Comparison of ENCODE assay signal across 16 cellular contexts in genomic region chr12:98741229-98741614, GRCh38.
DNase-seq lines count a peak whose midpoint lies in the region; ATAC-seq and TF ChIP-seq lines count a peak whose summit lies in the region.
"Had no signal": no experiment of that assay in that cellular context is flagged by ENCODE, and none has a peak within 500 bp of the region (broad histone marks: within the 10 kb centered on the region; RNA-seq: fewer than 3 reads in every experiment).

No MANE protein-coding gene starts in this region.

- no peaks in the 10 kb centered on the region for H3K79me2 ChIP-seq in mesendoderm (ENCODE audit: control insufficient read depth, insufficient read depth, low read length)

- no peak overlapping the region for H4K8ac ChIP-seq in mesendoderm (ENCODE audit: low read depth, low read length)

- no peaks in the 10 kb centered on the region for H3K9me3 Mint-ChIP-seq in activated T-cell treated with anti-CD3 and anti-CD28 coated beads, Interleukin-2, amount 50 U/mL, for 4 hours
- H3K9me3 Mint-ChIP-seq: natural killer cell treated with Interleukin-12 subunit alpha and Interleukin-12 subunit beta and Interleukin-15 and Interleukin-18, amount 100 ng/mL, for 72 hours had no signal

- no peak for TF ChIP-seq POLR2A in testis (IDR thresholded peaks at IDR 0.05)

- peak overlapping the region; percentile 10 for H2BK120ac ChIP-seq in mesendoderm (ENCODE audit: low read depth, low read length)

- no peak overlapping the region for H2BK5ac ChIP-seq in mesendoderm (ENCODE audit: low read length)

- no peak overlapping the region for H3K9ac ChIP-seq in mesendoderm (ENCODE audit: low read length)

- peaks cover 2% of the 10 kb centered on the region for H3K36me3 Mint-ChIP-seq in activated T-cell treated with anti-CD3 and anti-CD28 coated beads, Interleukin-2, amount 50 U/mL, for 4 hours (ENCODE audit: insufficient read depth)

- no peak overlapping the region for H4K5ac ChIP-seq in mesendoderm (ENCODE audit: low read length)

- H3K27me3 Mint-ChIP-seq in activated T-cell treated with anti-CD3 and anti-CD28 coated beads, Interleukin-2, amount 50 U/mL, for 4 hours (ENCODE audit: low read depth), result peaks cover 6% of the 10 kb centered on the region

- H3K9me3 ChIP-seq in testis, result no peaks in the 10 kb centered on the region
- H3K9me3 ChIP-seq: right atrium auricular region had no signal

- H3K27me3 ChIP-seq in mesendoderm (ENCODE audit: insufficient read depth, low read length, poor library complexity) (no peaks in the 10 kb centered on the region), testis (no peaks in the 10 kb centered on the region)

- no peak for TF ChIP-seq CTCF in testis (IDR thresholded peaks at IDR 0.05)

- H3K4ac ChIP-seq in mesendoderm (ENCODE audit: low read depth, low read length), result no peak overlapping the region

- H3K4me3 Mint-ChIP-seq in activated T-cell treated with anti-CD3 and anti-CD28 coated beads, Interleukin-2, amount 50 U/mL, for 4 hours, result no peak overlapping the region
- H3K4me3 Mint-ChIP-seq: B cell; natural killer cell treated with Interleukin-12 subunit alpha and Interleukin-12 subunit beta and Interleukin-15 and Interleukin-18, amount 100 ng/mL, for 72 hours had no signal

- H3K4me3 ChIP-seq in mesendoderm (ENCODE audit: low read length) (no peak overlapping the region), testis (no peak overlapping the region)
- H3K4me3 ChIP-seq: lung, PC-9, right atrium auricular region, SK-N-MC had no signal

- H3K4me2 ChIP-seq in mesendoderm (ENCODE audit: low read length), result no peak overlapping the region
- H3K4me2 ChIP-seq: PC-9 had no signal

- no CpG with 5 or more reads among the region's 3 CpGs for WGBS in mesendoderm (ENCODE audit: extremely low coverage, insufficient coverage, low lambda C conversion rate)
- WGBS in testis, 2 donors, result 95 to 100% methylated on average over 3 of the region's 3 CpGs

- H3K23ac ChIP-seq in mesendoderm (ENCODE audit: low read length), result no peak overlapping the region

- peaks cover 1% of the 10 kb centered on the region for H3K4me1 ChIP-seq in mesendoderm (ENCODE audit: control insufficient read depth, low read depth, low read length)
- H3K4me1 ChIP-seq in testis, result peaks cover 2% of the 10 kb centered on the region

- H2AK5ac ChIP-seq in mesendoderm (ENCODE audit: low read length), result no peak overlapping the region

- H3K27ac ChIP-seq in mesendoderm (ENCODE audit: low read depth, low read length), result no peak overlapping the region
- H3K27ac ChIP-seq in temporal lobe (ENCODE audit: low read depth, low read length), result peak overlapping the region; percentile 2
- no peak overlapping the region for H3K27ac ChIP-seq in testis
- H3K27ac ChIP-seq: PC-9, right atrium auricular region, SK-N-MC had no signal

- peak overlapping the region; percentile 28 for H3K56ac ChIP-seq in mesendoderm (ENCODE audit: low read length)

- H3K79me1 ChIP-seq in mesendoderm (ENCODE audit: low read length), result no peaks in the 10 kb centered on the region

- DNase-seq in stimulated activated CD4-positive, alpha-beta T cell treated with anti-CD3 and anti-CD28 coated beads, Interleukin-15, amount 100 ng/mL, for 24 hours, result peak; percentile 58
- no peak for DNase-seq in stimulated activated CD4-positive, alpha-beta T cell treated with anti-CD3 and anti-CD28 coated beads, Interleukin-12 subunit alpha, Interleukin-12 subunit beta, amount 100 ng/mL, for 4 hours
- no peak for DNase-seq in activated T-cell treated with anti-CD3 and anti-CD28 coated beads, Interleukin-2, amount 50 U/mL, for 4 hours
- no peak for DNase-seq in mesendoderm
- no peak for DNase-seq in testis
- DNase-seq in DMS53 treated with DMSO at 0.1 percent for 48 hours (lab: John Stamatoyannopoulos, UW; ENCODE audit: unreplicated experiment), result no peak
- DNase-seq: NCI-H2081 treated with DMSO at 0.1 percent for 48 hours, NCI-H526, PC-9 had no signal

- H2BK15ac ChIP-seq in mesendoderm (replicated peaks; ENCODE audit: low read depth), result no peak overlapping the region

- no peak overlapping the region for H3K18ac ChIP-seq in mesendoderm (ENCODE audit: low read length)

- H3K4me1 Mint-ChIP-seq in activated T-cell treated with anti-CD3 and anti-CD28 coated beads, Interleukin-2, amount 50 U/mL, for 4 hours (ENCODE audit: low read depth), result peaks cover 24% of the 10 kb centered on the region

- intact Hi-C loops in testis (cut with DNase I; ENCODE audit: low total_unique reads), result no loop called here

- H3K36me3 ChIP-seq in mesendoderm (ENCODE audit: control insufficient read depth, insufficient read depth, low read length) (no peaks in the 10 kb centered on the region), testis (ENCODE audit: low read depth, missing control alignments) (no peaks in the 10 kb centered on the region)
- H3K36me3 ChIP-seq: right atrium auricular region had no signal

- ATAC-seq in activated T-cell treated with anti-CD3 and anti-CD28 coated beads, Interleukin-2, amount 50 U/mL, for 4 hours, result peak; percentile 74 to 80
- no peak for ATAC-seq in HG03521 (IDR thresholded peaks at IDR 0.05; ENCODE audit: unreplicated experiment)
- ATAC-seq: natural killer cell treated with Interleukin-12 subunit alpha and Interleukin-12 subunit beta and Interleukin-15 and Interleukin-18, amount 100 ng/mL, for 72 hours had no signal
